ENCODE assay signal across 1 cellular context in genomic region chr11:57536947-57537654, GRCh38.
TF ChIP-seq lines count a peak whose summit lies in the region.

Gene SMTNL1 (plus strand): TSS chr11:57537595. CDS start chr11:57542643, 5,048 bp downstream.

TF ChIP-seq in WTC11, 78 proteins besides CTCF, POLR2A, EP300 and RAD21 (continued from another document):
- no peak for TF ChIP-seq ZNF281 (CRISPR knock-in tag; IDR thresholded peaks at IDR 0.05)
- no peak for TF ChIP-seq NFYB (CRISPR knock-in tag; conservative IDR thresholded peaks at IDR 0.05; ENCODE audit: low read depth)
- no peak for TF ChIP-seq ELF4 (CRISPR knock-in tag; IDR thresholded peaks at IDR 0.05; ENCODE audit: low read depth)
- no peak for TF ChIP-seq GRHL2 (CRISPR knock-in tag; IDR thresholded peaks at IDR 0.05; ENCODE audit: insufficient replicate concordance, severe bottlenecking)
TF ChIP-seq in WTC11: peak in this region for 0.
